ENCODE assay signal across 16 cellular contexts in the genomic region with DNA sequence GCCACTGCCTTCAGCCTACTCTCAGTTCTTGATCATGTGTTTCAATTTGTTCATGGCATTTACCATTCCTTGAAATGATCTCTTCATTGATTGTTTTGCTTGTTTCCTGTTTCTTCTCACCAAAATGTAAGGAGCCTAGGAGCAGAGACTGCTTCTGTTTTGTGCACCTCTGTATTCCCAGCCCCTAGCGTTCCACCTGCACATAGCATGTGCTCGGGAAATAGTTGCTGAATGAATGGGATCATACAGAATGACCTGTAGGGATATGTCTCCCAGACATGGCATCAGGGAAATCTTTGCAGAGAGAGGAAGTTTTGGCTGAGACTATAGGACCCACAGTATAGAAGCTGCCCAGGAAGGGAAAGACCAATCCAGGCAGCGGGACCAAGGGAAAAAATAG. TPM values are rescaled to one million over a fixed set of nuclear protein-coding genes. Genes with fewer than 3 reads are reported as not detected.
A peak's percentile ranks its signal among the peaks of the same experiment; 100 is the strongest.
DNase-seq lines count a peak whose midpoint lies in the region; ATAC-seq and TF ChIP-seq lines count a peak whose summit lies in the region.
"Had no signal": no experiment of that assay in that cellular context is flagged by ENCODE, and none has a peak within 500 bp of the region (broad histone marks: within the 10 kb centered on the region; RNA-seq: fewer than 3 reads in every experiment).

No MANE protein-coding gene starts in this region.

- H3K9me3 ChIP-seq in MM.1S (replicated peaks; ENCODE audit: insufficient read depth, low read length) (no peaks in the 10 kb centered on the region), mesenchymal stem cell (ENCODE audit: control insufficient read depth, low read length) (no peaks in the 10 kb centered on the region), neuronal stem cell (replicated peaks in 1 of 2; ENCODE audit: control insufficient read depth in 2 of 2, insufficient read depth in 1 of 2, low read depth in 1 of 2, low read length in 2 of 2) (peaks cover 0 to 8% of the 10 kb centered on the region in 2 donors)

- DNase-seq in GM12864 (ENCODE audit: low read depth) (no peak), MM.1S (no peak), choroid plexus epithelial cell (ENCODE audit: low read depth) (no peak), mesothelial cell of epicardium (ENCODE audit: low spot score in 2 of 2, unreplicated experiment in 2 of 2) (no peak), mesenchymal stem cell (no peak), neuronal stem cell (ENCODE audit: low spot score) (no peak)
- no peak for DNase-seq in activated naive CD4-positive, alpha-beta T cell treated with anti-CD3 and anti-CD28 coated beads, Interleukin-2, amount 50 U/mL, for 16 hours
- DNase-seq: activated CD4-positive, alpha-beta T cell treated with anti-CD3 and anti-CD28 coated beads, Interleukin-2, amount 50 U/mL, for 1 hour; GF-D8; Kasumi-1; NCI-H2081; occipital lobe had no signal

- peak overlapping the region; percentile 70 for H3K27ac Mint-ChIP-seq in mesothelial cell of epicardium
- H3K27ac Mint-ChIP-seq: CD14-positive monocyte had no signal

- H3K14ac ChIP-seq in mesenchymal stem cell (ENCODE audit: low read length in 2 of 2) (no peak overlapping the region), neuronal stem cell (ENCODE audit: low read length) (no peak overlapping the region)

- TF ChIP-seq CTCF in GM12864 (IDR thresholded peaks at IDR 0.05; ENCODE audit: low read depth, low read length, missing control alignments) = peak; percentile 37
- no peak for TF ChIP-seq CTCF in MM.1S (IDR thresholded peaks at IDR 0.05; ENCODE audit: low read length)
- TF ChIP-seq CTCF in choroid plexus epithelial cell (conservative IDR thresholded peaks at IDR 0.05; ENCODE audit: low read depth, low read length) = peak; percentile 36
- TF ChIP-seq CTCF in mesothelial cell of epicardium (IDR thresholded peaks at IDR 0.05; ENCODE audit: unreplicated experiment) = no peak

- H3K9me3 Mint-ChIP-seq in mesothelial cell of epicardium = no peaks in the 10 kb centered on the region

- H3K79me1 ChIP-seq in mesenchymal stem cell (replicated peaks; ENCODE audit: low read length, poor library complexity, severe bottlenecking) = no peaks in the 10 kb centered on the region
- H3K79me1 ChIP-seq in neuronal stem cell (ENCODE audit: low read depth, low read length) = no peaks in the 10 kb centered on the region

- H3F3A ChIP-seq in MM.1S (ENCODE audit: insufficient read depth, low read length) = no peaks in the 10 kb centered on the region

- WGBS in mesenchymal stem cell = 74% methylated on average over 3 of the region's 3 CpGs
- WGBS in neuronal stem cell (ENCODE audit: extremely low coverage in 2 of 2, insufficient read length in 2 of 2, insufficient replicate concordance in 1 of 2), 2 donors = no CpG with 5 or more reads among the region's 3 CpGs

- no peak overlapping the region for H3K27ac ChIP-seq in MM.1S (ENCODE audit: low read length)
- H3K27ac ChIP-seq in mesenchymal stem cell (ENCODE audit: low read length, poor library complexity, severe bottlenecking) = no peak overlapping the region
- no peak overlapping the region for H3K27ac ChIP-seq in neuronal stem cell (replicated peaks; ENCODE audit: low read length)
- H3K27ac ChIP-seq: skin epidermis had no signal

- H3K27me3 ChIP-seq in MM.1S (replicated peaks; ENCODE audit: insufficient read depth, low read length) = peaks cover 8% of the 10 kb centered on the region; the same call in 1 of the 2 replicates
- peaks cover 40 to 69% of the 10 kb centered on the region in 2 experiments for H3K27me3 ChIP-seq in mesenchymal stem cell (ENCODE audit: control insufficient read depth in 1 of 2, insufficient read depth in 1 of 2, low read length in 2 of 2)
- H3K27me3 ChIP-seq in neuronal stem cell (ENCODE audit: control insufficient read depth in 3 of 3, insufficient read depth in 3 of 3, low read depth in 1 of 3, low read length in 3 of 3) = peaks cover 0 to 71% (median 13%) of the 10 kb centered on the region in 3 experiments

- no peak overlapping the region for H2AK5ac ChIP-seq in mesenchymal stem cell (ENCODE audit: low read length, severe bottlenecking)
- H2AK5ac ChIP-seq in neuronal stem cell (ENCODE audit: low read depth, low read length) = no peak overlapping the region

- no peaks in the 10 kb centered on the region for H3K36me3 ChIP-seq in MM.1S (replicated peaks; ENCODE audit: insufficient read depth, low read length)
- H3K36me3 ChIP-seq in mesenchymal stem cell (ENCODE audit: control insufficient read depth in 1 of 2, insufficient read depth in 2 of 2, low read depth in 1 of 2, low read length in 2 of 2) = no peaks in the 10 kb centered on the region
- no peaks in the 10 kb centered on the region for H3K36me3 ChIP-seq in neuronal stem cell (replicated peaks in 1 of 2; ENCODE audit: control insufficient read depth in 2 of 2, insufficient read depth in 2 of 2, low read length in 2 of 2)

- H3K4me1 Mint-ChIP-seq in mesothelial cell of epicardium = peaks cover 30% of the 10 kb centered on the region

- H3K27me3 Mint-ChIP-seq in mesothelial cell of epicardium (ENCODE audit: low read depth) = peaks cover 8% of the 10 kb centered on the region

- no peak overlapping the region for H2BK15ac ChIP-seq in mesenchymal stem cell (ENCODE audit: low read depth, poor library complexity, severe bottlenecking)
- H2BK15ac ChIP-seq in neuronal stem cell (ENCODE audit: low read length) = no peak overlapping the region

- no peak overlapping the region for H3K4me3 Mint-ChIP-seq in mesothelial cell of epicardium

- no peak overlapping the region for H2BK5ac ChIP-seq in mesenchymal stem cell (ENCODE audit: low read depth, low read length, poor library complexity, severe bottlenecking)
- H2BK5ac ChIP-seq in neuronal stem cell (ENCODE audit: low read length) = no peak overlapping the region

- H2BK12ac ChIP-seq in mesenchymal stem cell (ENCODE audit: low read length in 2 of 2) = no peak overlapping the region
- H2BK12ac ChIP-seq in neuronal stem cell (ENCODE audit: low read length) = no peak overlapping the region

- H3K4me2 ChIP-seq in MM.1S (ENCODE audit: low read depth, low read length) (no peak overlapping the region), mesenchymal stem cell (ENCODE audit: low read length, poor library complexity, severe bottlenecking) (no peak overlapping the region), neuronal stem cell (ENCODE audit: insufficient read depth, low read length, poor library complexity, severe bottlenecking) (no peak overlapping the region)

- H4K8ac ChIP-seq in mesenchymal stem cell (ENCODE audit: low read length) (no peak overlapping the region), neuronal stem cell (ENCODE audit: low read depth, low read length) (no peak overlapping the region)

- H3K4ac ChIP-seq in mesenchymal stem cell (ENCODE audit: low read depth in 1 of 2, low read length in 2 of 2) (no peak overlapping the region), neuronal stem cell (ENCODE audit: low read length) (no peak overlapping the region)

- H3K18ac ChIP-seq in mesenchymal stem cell (ENCODE audit: low read depth in 1 of 2, low read length in 2 of 2) = no peak overlapping the region
- no peak overlapping the region for H3K18ac ChIP-seq in neuronal stem cell (ENCODE audit: low read length)

- no peaks in the 10 kb centered on the region; the same call in 1 of the 2 replicates for H3K4me1 ChIP-seq in MM.1S (ENCODE audit: low read length)
- peaks cover 10% of the 10 kb centered on the region for H3K4me1 ChIP-seq in mesenchymal stem cell (ENCODE audit: control insufficient read depth, insufficient read depth, low read depth, low read length)
- H3K4me1 ChIP-seq in neuronal stem cell (ENCODE audit: control insufficient read depth in 2 of 2, insufficient read depth in 1 of 2, low read depth in 1 of 2, low read length in 2 of 2) = peaks cover 8 to 31% of the 10 kb centered on the region in 2 donors

- H2BK120ac ChIP-seq in mesenchymal stem cell (ENCODE audit: low read depth, low read length) = no peak overlapping the region
- no peak overlapping the region for H2BK120ac ChIP-seq in neuronal stem cell (ENCODE audit: low read depth, low read length)

- no peak overlapping the region for H3K23ac ChIP-seq in mesenchymal stem cell (ENCODE audit: low read length in 2 of 2)
- no peak overlapping the region for H3K23ac ChIP-seq in neuronal stem cell (ENCODE audit: low read depth, low read length, poor library complexity)

- no peaks in the 10 kb centered on the region for H3K36me3 Mint-ChIP-seq in mesothelial cell of epicardium
- H3K36me3 Mint-ChIP-seq: CD14-positive monocyte had no signal

- no peaks in the 10 kb centered on the region for H3K79me2 ChIP-seq in MM.1S (ENCODE audit: low read length)

- H3K9ac ChIP-seq in MM.1S (ENCODE audit: low read length) (no peak overlapping the region), mesenchymal stem cell (ENCODE audit: low read length) (no peak overlapping the region), neuronal stem cell (ENCODE audit: low read depth, low read length, poor library complexity) (no peak overlapping the region)

- H4K91ac ChIP-seq in mesenchymal stem cell (ENCODE audit: low read length) (no peak overlapping the region), neuronal stem cell (ENCODE audit: low read depth, low read length, poor library complexity) (no peak overlapping the region)

- H3K9me2 ChIP-seq in MM.1S (replicated peaks; ENCODE audit: insufficient read depth, low read length) = no peaks in the 10 kb centered on the region

- H2AFZ ChIP-seq in MM.1S (ENCODE audit: low read length) = peak overlapping the region; percentile 97
- no peak overlapping the region for H2AFZ ChIP-seq in mesenchymal stem cell (ENCODE audit: low read depth, low read length)
- H2AFZ ChIP-seq in neuronal stem cell (ENCODE audit: low read length) = no peak overlapping the region

- no peaks in the 10 kb centered on the region for H4K20me1 ChIP-seq in MM.1S (ENCODE audit: insufficient read depth, low read length)

- ATAC-seq in HG03354 (IDR thresholded peaks at IDR 0.05; ENCODE audit: poor library complexity, severe bottlenecking, unreplicated experiment) = no peak

- H3K4me3 ChIP-seq in GM12864 (ENCODE audit: low read depth, low read length) = no peak overlapping the region
- H3K4me3 ChIP-seq in MM.1S (ENCODE audit: low read length) = no peak overlapping the region
- no peak overlapping the region for H3K4me3 ChIP-seq in choroid plexus epithelial cell (ENCODE audit: low read depth, low read length)
- no peak overlapping the region for H3K4me3 ChIP-seq in mesenchymal stem cell (ENCODE audit: insufficient read depth in 1 of 2, low read depth in 1 of 2, low read length in 2 of 2)
- no peak overlapping the region for H3K4me3 ChIP-seq in neuronal stem cell (ENCODE audit: low read length in 2 of 2)
- H3K4me3 ChIP-seq: lung, skin epidermis had no signal

RNA-seq across cellular contexts. Expression of gene CERCAM, which starts 6.2 kb away (rescaled TPM):
- 134 to 143 TPM (median 141 TPM) in 3 replicates for total RNA-seq in mesothelial cell of epicardium
- 96.2 TPM for polyA plus RNA-seq in mesenchymal stem cell (2013, experiment 1 of 2)
- polyA plus RNA-seq in mesenchymal stem cell (2013, experiment 2 of 2) = 100 TPM
- 0.70 TPM for polyA plus RNA-seq in neuronal stem cell (2013, experiment 1 of 2)
- 0.76 TPM for polyA plus RNA-seq in neuronal stem cell (2013, experiment 2 of 2)

RNA-seq across cellular contexts. Expression of gene ODF2, which starts 41.3 kb away (rescaled TPM):
- total RNA-seq in mesothelial cell of epicardium = 41.2 to 42.4 TPM (median 42.0 TPM) in 3 replicates
- 20.1 TPM for polyA plus RNA-seq in mesenchymal stem cell (2013, experiment 1 of 2)
- 20.1 TPM for polyA plus RNA-seq in mesenchymal stem cell (2013, experiment 2 of 2)
- 27.4 TPM for polyA plus RNA-seq in neuronal stem cell (2013, experiment 1 of 2)
- 27.8 TPM for polyA plus RNA-seq in neuronal stem cell (2013, experiment 2 of 2)

RNA-seq across cellular contexts. Expression of gene URM1, which starts 43.3 kb away (rescaled TPM):
- total RNA-seq in mesothelial cell of epicardium = 46.6 to 54.9 TPM (median 51.5 TPM) in 3 replicates
- polyA plus RNA-seq in mesenchymal stem cell (2013, experiment 1 of 2) = 59.4 TPM
- polyA plus RNA-seq in mesenchymal stem cell (2013, experiment 2 of 2) = 59.8 TPM
- polyA plus RNA-seq in neuronal stem cell (2013, experiment 1 of 2) = 28.4 TPM
- 24.9 TPM for polyA plus RNA-seq in neuronal stem cell (2013, experiment 2 of 2)

Comparison
In these comparisons a context has a peak if more than half of its experiments do, and no peak if none do; other contexts are left out.
1. CTCF ChIP-seq: peak in GM12864 (single experiment) and choroid plexus epithelial cell (single experiment); none in MM.1S (single experiment) and mesothelial cell of epicardium (single experiment).